Comparison of ENCODE assay signal across 2 cellular contexts in genomic region chr15:64500695-64501395, GRCh38.
TF ChIP-seq lines count a peak whose summit lies in the region.

No MANE protein-coding gene starts in this region.

TF ChIP-seq in K562, 482 proteins besides CTCF, POLR2A, EP300 and RAD21:
- TF ChIP-seq, protein P1, sequence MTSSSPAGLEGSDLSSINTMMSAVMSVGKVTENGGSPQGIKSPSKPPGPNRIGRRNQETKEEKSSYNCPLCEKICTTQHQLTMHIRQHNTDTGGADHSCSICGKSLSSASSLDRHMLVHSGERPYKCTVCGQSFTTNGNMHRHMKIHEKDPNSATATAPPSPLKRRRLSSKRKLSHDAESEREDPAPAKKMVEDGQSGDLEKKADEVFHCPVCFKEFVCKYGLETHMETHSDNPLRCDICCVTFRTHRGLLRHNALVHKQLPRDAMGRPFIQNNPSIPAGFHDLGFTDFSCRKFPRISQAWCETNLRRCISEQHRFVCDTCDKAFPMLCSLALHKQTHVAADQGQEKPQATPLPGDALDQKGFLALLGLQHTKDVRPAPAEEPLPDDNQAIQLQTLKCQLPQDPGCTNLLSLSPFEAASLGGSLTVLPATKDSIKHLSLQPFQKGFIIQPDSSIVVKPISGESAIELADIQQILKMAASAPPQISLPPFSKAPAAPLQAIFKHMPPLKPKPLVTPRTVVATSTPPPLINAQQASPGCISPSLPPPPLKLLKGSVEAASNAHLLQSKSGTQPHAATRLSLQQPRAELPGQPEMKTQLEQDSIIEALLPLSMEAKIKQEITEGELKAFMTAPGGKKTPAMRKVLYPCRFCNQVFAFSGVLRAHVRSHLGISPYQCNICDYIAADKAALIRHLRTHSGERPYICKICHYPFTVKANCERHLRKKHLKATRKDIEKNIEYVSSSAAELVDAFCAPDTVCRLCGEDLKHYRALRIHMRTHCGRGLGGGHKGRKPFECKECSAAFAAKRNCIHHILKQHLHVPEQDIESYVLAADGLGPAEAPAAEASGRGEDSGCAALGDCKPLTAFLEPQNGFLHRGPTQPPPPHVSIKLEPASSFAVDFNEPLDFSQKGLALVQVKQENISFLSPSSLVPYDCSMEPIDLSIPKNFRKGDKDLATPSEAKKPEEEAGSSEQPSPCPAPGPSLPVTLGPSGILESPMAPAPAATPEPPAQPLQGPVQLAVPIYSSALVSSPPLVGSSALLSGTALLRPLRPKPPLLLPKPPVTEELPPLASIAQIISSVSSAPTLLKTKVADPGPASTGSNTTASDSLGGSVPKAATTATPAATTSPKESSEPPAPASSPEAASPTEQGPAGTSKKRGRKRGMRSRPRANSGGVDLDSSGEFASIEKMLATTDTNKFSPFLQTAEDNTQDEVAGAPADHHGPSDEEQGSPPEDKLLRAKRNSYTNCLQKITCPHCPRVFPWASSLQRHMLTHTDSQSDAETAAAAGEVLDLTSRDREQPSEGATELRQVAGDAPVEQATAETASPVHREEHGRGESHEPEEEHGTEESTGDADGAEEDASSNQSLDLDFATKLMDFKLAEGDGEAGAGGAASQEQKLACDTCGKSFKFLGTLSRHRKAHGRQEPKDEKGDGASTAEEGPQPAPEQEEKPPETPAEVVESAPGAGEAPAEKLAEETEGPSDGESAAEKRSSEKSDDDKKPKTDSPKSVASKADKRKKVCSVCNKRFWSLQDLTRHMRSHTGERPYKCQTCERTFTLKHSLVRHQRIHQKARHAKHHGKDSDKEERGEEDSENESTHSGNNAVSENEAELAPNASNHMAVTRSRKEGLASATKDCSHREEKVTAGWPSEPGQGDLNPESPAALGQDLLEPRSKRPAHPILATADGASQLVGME (CRISPR knock-in tag; IDR thresholded peaks at IDR 0.05) = no peak
- TF ChIP-seq, protein P2, sequence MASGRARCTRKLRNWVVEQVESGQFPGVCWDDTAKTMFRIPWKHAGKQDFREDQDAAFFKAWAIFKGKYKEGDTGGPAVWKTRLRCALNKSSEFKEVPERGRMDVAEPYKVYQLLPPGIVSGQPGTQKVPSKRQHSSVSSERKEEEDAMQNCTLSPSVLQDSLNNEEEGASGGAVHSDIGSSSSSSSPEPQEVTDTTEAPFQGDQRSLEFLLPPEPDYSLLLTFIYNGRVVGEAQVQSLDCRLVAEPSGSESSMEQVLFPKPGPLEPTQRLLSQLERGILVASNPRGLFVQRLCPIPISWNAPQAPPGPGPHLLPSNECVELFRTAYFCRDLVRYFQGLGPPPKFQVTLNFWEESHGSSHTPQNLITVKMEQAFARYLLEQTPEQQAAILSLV (tag; IDR thresholded peaks at IDR 0.05) = no peak
- TF ChIP-seq SAP30 (IDR thresholded peaks at IDR 0.05; ENCODE audit: borderline replicate concordance, insufficient read depth, low read depth, low read length, poor library complexity, severe bottlenecking) = no peak

TF ChIP-seq in neural cell, 6 proteins besides CTCF, POLR2A, EP300 and RAD21:
- no peak for TF ChIP-seq MXI1 (conservative IDR thresholded peaks at IDR 0.05; ENCODE audit: poor library complexity, severe bottlenecking)
- no peak for TF ChIP-seq TAF1 (IDR thresholded peaks at IDR 0.05; ENCODE audit: low read depth)
- TF ChIP-seq, protein P3, sequence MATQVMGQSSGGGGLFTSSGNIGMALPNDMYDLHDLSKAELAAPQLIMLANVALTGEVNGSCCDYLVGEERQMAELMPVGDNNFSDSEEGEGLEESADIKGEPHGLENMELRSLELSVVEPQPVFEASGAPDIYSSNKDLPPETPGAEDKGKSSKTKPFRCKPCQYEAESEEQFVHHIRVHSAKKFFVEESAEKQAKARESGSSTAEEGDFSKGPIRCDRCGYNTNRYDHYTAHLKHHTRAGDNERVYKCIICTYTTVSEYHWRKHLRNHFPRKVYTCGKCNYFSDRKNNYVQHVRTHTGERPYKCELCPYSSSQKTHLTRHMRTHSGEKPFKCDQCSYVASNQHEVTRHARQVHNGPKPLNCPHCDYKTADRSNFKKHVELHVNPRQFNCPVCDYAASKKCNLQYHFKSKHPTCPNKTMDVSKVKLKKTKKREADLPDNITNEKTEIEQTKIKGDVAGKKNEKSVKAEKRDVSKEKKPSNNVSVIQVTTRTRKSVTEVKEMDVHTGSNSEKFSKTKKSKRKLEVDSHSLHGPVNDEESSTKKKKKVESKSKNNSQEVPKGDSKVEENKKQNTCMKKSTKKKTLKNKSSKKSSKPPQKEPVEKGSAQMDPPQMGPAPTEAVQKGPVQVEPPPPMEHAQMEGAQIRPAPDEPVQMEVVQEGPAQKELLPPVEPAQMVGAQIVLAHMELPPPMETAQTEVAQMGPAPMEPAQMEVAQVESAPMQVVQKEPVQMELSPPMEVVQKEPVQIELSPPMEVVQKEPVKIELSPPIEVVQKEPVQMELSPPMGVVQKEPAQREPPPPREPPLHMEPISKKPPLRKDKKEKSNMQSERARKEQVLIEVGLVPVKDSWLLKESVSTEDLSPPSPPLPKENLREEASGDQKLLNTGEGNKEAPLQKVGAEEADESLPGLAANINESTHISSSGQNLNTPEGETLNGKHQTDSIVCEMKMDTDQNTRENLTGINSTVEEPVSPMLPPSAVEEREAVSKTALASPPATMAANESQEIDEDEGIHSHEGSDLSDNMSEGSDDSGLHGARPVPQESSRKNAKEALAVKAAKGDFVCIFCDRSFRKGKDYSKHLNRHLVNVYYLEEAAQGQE (IDR thresholded peaks at IDR 0.05; ENCODE audit: borderline replicate concordance) = no peak
- TF ChIP-seq EZH2 (IDR thresholded peaks at IDR 0.05; ENCODE audit: borderline replicate concordance, insufficient read depth, low read length, poor library complexity, severe bottlenecking) = no peak
- TF ChIP-seq SMC3 (conservative IDR thresholded peaks at IDR 0.05; ENCODE audit: poor library complexity) = no peak
